ENCODE assay signal across 8 cellular contexts in the genomic region with DNA sequence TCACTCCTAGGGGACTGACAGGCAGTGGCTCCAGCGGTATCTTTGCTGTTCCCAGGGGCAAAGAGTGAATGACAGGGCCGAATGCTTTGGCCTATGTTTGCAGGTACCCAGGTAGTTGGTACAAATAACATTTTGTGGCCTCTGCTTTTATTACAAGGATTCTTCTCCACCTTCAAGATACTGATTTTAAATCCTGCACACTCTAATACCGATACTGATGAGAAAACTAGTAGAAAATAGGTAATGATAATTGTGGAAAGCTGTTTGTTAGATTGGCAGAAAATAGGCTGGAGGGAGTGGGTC. TPM values are rescaled to one million over a fixed set of nuclear protein-coding genes. Genes with fewer than 3 reads are reported as not detected.
DNase-seq lines count a peak whose midpoint lies in the region; ATAC-seq and TF ChIP-seq lines count a peak whose summit lies in the region.

No MANE protein-coding gene starts in this region.

- no peak for TF ChIP-seq CTCF in CD8-positive, alpha-beta T cell (IDR thresholded peaks at IDR 0.05)
- no peak for TF ChIP-seq CTCF in PC-3 (conservative IDR thresholded peaks at IDR 0.05; ENCODE audit: low read depth, low read length)
- no peak for TF ChIP-seq CTCF in fibroblast of pulmonary artery (IDR thresholded peaks at IDR 0.05; ENCODE audit: low read length, missing control alignments)

- peaks cover 27% of the 10 kb centered on the region for H3K4me1 ChIP-seq in CD8-positive, alpha-beta T cell (ENCODE audit: insufficient read depth, low read length)
- H3K4me1 ChIP-seq in PC-3 (ENCODE audit: insufficient read depth, low read length) (peaks cover 10% of the 10 kb centered on the region; the same call in 1 of the 2 replicates), rectal smooth muscle tissue (ENCODE audit: control insufficient read depth, insufficient read depth, low read length) (peaks cover 6% of the 10 kb centered on the region)

- H3K27me3 Mint-ChIP-seq in CD8-positive, alpha-beta T cell (ENCODE audit: low read depth): peaks cover 1% of the 10 kb centered on the region

- H3K79me2 ChIP-seq in PC-3 (ENCODE audit: low read length): peaks cover 19% of the 10 kb centered on the region

- intact Hi-C loops in CD8-positive, alpha-beta T cell (cut with DNase I, micrococcal nuclease): loop anchor here (1.0 to 10.0 kb wide), 7 partner anchors 17 to 1309 kb away; a partner anchor contains a TSS
- intact Hi-C loops in PC-3 (cut with micrococcal nuclease): loop anchor here (1.0 to 5.0 kb wide), 2 partner anchors 17 to 85 kb away; no protein-coding TSS in a partner anchor

- ATAC-seq in CD8-positive, alpha-beta T cell: no peak
- ATAC-seq in PC-3 (no peak), GM21825 (IDR thresholded peaks at IDR 0.05; ENCODE audit: unreplicated experiment) (no peak), GM19397 (IDR thresholded peaks at IDR 0.05; ENCODE audit: unreplicated experiment) (no peak)

- H3K27ac ChIP-seq in CD8-positive, alpha-beta T cell (ENCODE audit: low read depth, low read length): peak overlapping the region; percentile 97
- H3K27ac ChIP-seq in PC-3 (ENCODE audit: low read length) (peak overlapping the region; percentile 43; the same call in 1 of the 2 replicates), rectal smooth muscle tissue (ENCODE audit: low read depth, low read length) (peak overlapping the region; percentile 85)

- peak overlapping the region; percentile 93 for H3K9ac ChIP-seq in PC-3 (ENCODE audit: low read length)
- peak overlapping the region; percentile 87 for H3K9ac ChIP-seq in rectal smooth muscle tissue (ENCODE audit: low read length)

- no peak overlapping the region for H3K4me3 Mint-ChIP-seq in CD8-positive, alpha-beta T cell

- no peaks in the 10 kb centered on the region for H3F3A ChIP-seq in PC-3 (ENCODE audit: low read length, unreplicated experiment)

- peaks cover 7% of the 10 kb centered on the region for H3K36me3 Mint-ChIP-seq in CD8-positive, alpha-beta T cell

- H3K9me2 ChIP-seq in PC-3 (replicated peaks; ENCODE audit: low read length): no peaks in the 10 kb centered on the region

- H3K4me2 ChIP-seq in PC-3 (ENCODE audit: low read length): peak overlapping the region; percentile 84

- peaks cover 11% of the 10 kb centered on the region for H3K4me1 Mint-ChIP-seq in CD8-positive, alpha-beta T cell (ENCODE audit: low read depth)

- no peaks in the 10 kb centered on the region for H3K27me3 ChIP-seq in CD8-positive, alpha-beta T cell (ENCODE audit: insufficient read depth, low read length)
- H3K27me3 ChIP-seq in PC-3 (ENCODE audit: low read length) (no peaks in the 10 kb centered on the region), rectal smooth muscle tissue (ENCODE audit: control insufficient read depth, insufficient read depth, low read length) (no peaks in the 10 kb centered on the region)

- H3K4me3 ChIP-seq in CD8-positive, alpha-beta T cell (ENCODE audit: low read depth, low read length): peak overlapping the region; percentile 79
- H3K4me3 ChIP-seq in PC-3 (ENCODE audit: low read length): peak overlapping the region; percentile 98
- peak overlapping the region; percentile 74 for H3K4me3 ChIP-seq in fibroblast of pulmonary artery (replicated peaks; ENCODE audit: low read depth, low read length)
- peak overlapping the region; percentile 75 for H3K4me3 ChIP-seq in rectal smooth muscle tissue (ENCODE audit: low read length)

- CTCF ChIA-PET in CD8-positive, alpha-beta T cell (lab: Charles Lee): interaction anchor here (0.9 to 3.4 kb wide), 9 partner anchors 8 to 646 kb away, joined by 3 to 33 read pairs (median 5); a partner anchor contains a TSS
- CTCF ChIA-PET in PC-3 (lab: Charles Lee): interaction anchor here (0.7 kb wide), 1 partner anchor 742 kb away, joined by 3 read pairs; no protein-coding TSS in a partner anchor

- no peaks in the 10 kb centered on the region for H3K9me3 ChIP-seq in CD8-positive, alpha-beta T cell (ENCODE audit: low read length)
- no peaks in the 10 kb centered on the region for H3K9me3 ChIP-seq in PC-3 (ENCODE audit: low read length)

- H3K9me3 Mint-ChIP-seq in CD8-positive, alpha-beta T cell: no peaks in the 10 kb centered on the region

- BruUV-seq in PC-3 (replicated peaks; lab: Mats Ljungman, UMichigan): no TSS peak

- no peak overlapping the region for H3K27ac Mint-ChIP-seq in CD8-positive, alpha-beta T cell

- no peak for DNase-seq in CD8-positive, alpha-beta T cell
- DNase-seq in PC-3 (no peak), fibroblast of pulmonary artery (ENCODE audit: low read depth) (no peak), anterior cingulate cortex (lab: John Stamatoyannopoulos, UW) (no peak), A172 (ENCODE audit: low spot score) (no peak)

- POLR2A ChIA-PET in CD8-positive, alpha-beta T cell (lab: Charles Lee): interaction anchor here (1.3 to 4.0 kb wide), 6 partner anchors 13 to 176 kb away, joined by 3 to 72 read pairs (median 18); a partner anchor contains a TSS
- POLR2A ChIA-PET in PC-3 (lab: Charles Lee; ENCODE audit: unreplicated experiment): no interaction called here

- H2AFZ ChIP-seq in PC-3 (ENCODE audit: low read length): peak overlapping the region; percentile 99

- peaks cover 7% of the 10 kb centered on the region for H3K36me3 ChIP-seq in CD8-positive, alpha-beta T cell (ENCODE audit: insufficient read depth, low read length)
- H3K36me3 ChIP-seq in PC-3 (ENCODE audit: low read depth, low read length) (no peaks in the 10 kb centered on the region), rectal smooth muscle tissue (ENCODE audit: control insufficient read depth, insufficient read depth, low read length) (no peaks in the 10 kb centered on the region)

- H4K20me1 ChIP-seq in PC-3 (ENCODE audit: low read length): no peaks in the 10 kb centered on the region

RNA-seq across cellular contexts. Expression of a gene that starts 0.8 kb away (rescaled TPM):
- total RNA-seq in CD8-positive, alpha-beta T cell: 10 to 100 TPM; 14.2 to 15.4 TPM
- total RNA-seq in PC-3 (2014; rRNA removed): 7.8 and 8.0 TPM in 2 replicates
- total RNA-seq in A172 (2014; rRNA removed; shearing (Covaris generic)): 22.0 and 24.5 TPM in 2 replicates

RNA-seq across cellular contexts. Expression of a gene that starts 29.0 kb away (rescaled TPM):
- total RNA-seq in CD8-positive, alpha-beta T cell: 10 to 100 TPM; 19.0 to 19.4 TPM
- total RNA-seq in PC-3 (2014; rRNA removed): 17.9 and 23.5 TPM in 2 replicates
- 41.2 and 49.2 TPM in 2 replicates for total RNA-seq in A172 (2014; rRNA removed; shearing (Covaris generic))

Comparison
In these comparisons a context has a peak if more than half of its experiments do, and no peak if none do; other contexts are left out.
1. H3K27ac ChIP-seq: peak in every context shown above with its lines; median percentile 97 in CD8-positive, alpha-beta T cell; 85 in rectal smooth muscle tissue; 43 in PC-3.